In genomic region chr2:102273619-102274211, GRCh38 we compare ENCODE assay signal across 18 cellular contexts. TPM values are rescaled to one million over a fixed set of nuclear protein-coding genes. Genes with fewer than 3 reads are reported as not detected.
DNase-seq lines count a peak whose midpoint lies in the region; ATAC-seq, FAIRE-seq and TF ChIP-seq lines count a peak whose summit lies in the region.
"Had no signal": no experiment of that assay in that cellular context is flagged by ENCODE, and none has a peak within 500 bp of the region (broad histone marks: within the 10 kb centered on the region; RNA-seq: fewer than 3 reads in every experiment).

No MANE protein-coding gene starts in this region.

- CTCF ChIA-PET in K562 (lab: Yijun Ruan, JAX; ENCODE audit: low intra/inter-chr PET ratio), result no interaction called here

- BruUV-seq in K562 (replicated peaks; lab: Mats Ljungman, UMichigan), result no TSS peak

- no peak overlapping the region for H3K9ac ChIP-seq in K562 (ENCODE audit: insufficient read depth in 1 of 2, low read depth in 2 of 2, low read length in 2 of 2)
- H3K9ac ChIP-seq: BLaER1 had no signal

- TF ChIP-seq CTCF in K562 (IDR thresholded peaks at IDR 0.05 in 2 of 3, conservative IDR thresholded peaks at IDR 0.05 in 1 of 3; ENCODE audit: insufficient read depth in 2 of 3, low read depth in 1 of 3, low read length in 3 of 3) (no peak), foreskin fibroblast (IDR thresholded peaks at IDR 0.05; ENCODE audit: low read depth, low read length) (no peak), lower lobe of right lung (IDR thresholded peaks at IDR 0.05) (no peak), transverse colon (IDR thresholded peaks at IDR 0.05) (no peak)

- H3K36me3 ChIP-seq in K562 (ENCODE audit: control insufficient read depth, insufficient read depth, low read length) (no peaks in the 10 kb centered on the region), lower lobe of right lung (no peaks in the 10 kb centered on the region), transverse colon (no peaks in the 10 kb centered on the region)
- H3K36me3 ChIP-seq: BLaER1, SJSA1 had no signal

- in situ Hi-C loops in K562 (cut with MboI), result no loop called here
- in situ Hi-C loops in transverse colon (cut with MboI; ENCODE audit: low pct_ligation_motif_present in 1 of 4, low pct_unique_long_range_greater_than_20kb in 1 of 4, low sequenced_read_pairs in 3 of 4), result no loop called here

- intact Hi-C loops in K562 (cut with micrococcal nuclease), result no loop called here
- intact Hi-C loops in lower lobe of right lung (cut with DNase I), result no loop called here
- intact Hi-C loops in transverse colon (cut with DNase I; ENCODE audit: low total_unique reads), result no loop called here

- TF ChIP-seq POLR2A in K562 (conservative IDR thresholded peaks at IDR 0.05) (no peak), transverse colon (IDR thresholded peaks at IDR 0.05) (no peak)

- no peak overlapping the region for H3K4me3 ChIP-seq in K562
- no peak overlapping the region for H3K4me3 ChIP-seq in foreskin fibroblast (ENCODE audit: low read depth in 1 of 2, low read length in 2 of 2)
- no peak overlapping the region for H3K4me3 ChIP-seq in lower lobe of right lung
- no peak overlapping the region for H3K4me3 ChIP-seq in transverse colon
- H3K4me3 ChIP-seq: BLaER1, SJSA1, testis had no signal

- no peaks in the 10 kb centered on the region for H4K20me1 ChIP-seq in K562 (replicated peaks; ENCODE audit: control insufficient read depth, insufficient read depth, low read length)
- H4K20me1 ChIP-seq: BLaER1 had no signal

- no peak for ATAC-seq in K562
- ATAC-seq in lower lobe of right lung, result peak; percentile 80 to 88
- no peak for ATAC-seq in GM19023 (IDR thresholded peaks at IDR 0.05; ENCODE audit: unreplicated experiment)
- ATAC-seq in GM21367 (IDR thresholded peaks at IDR 0.05; ENCODE audit: unreplicated experiment), result no peak
- ATAC-seq in HG03342 (IDR thresholded peaks at IDR 0.05; ENCODE audit: unreplicated experiment), result no peak

- 0 out of 2 replicates have a peak overlapping the region, but pooled peaks have one; percentile 2 for H3K4me2 ChIP-seq in K562 (ENCODE audit: insufficient read depth, low read length)
- H3K4me2 ChIP-seq: BLaER1 had no signal

- H3K27ac ChIP-seq in K562 (ENCODE audit: extremely low read depth, low read depth, low read length), result no peak overlapping the region
- peak overlapping the region; percentile 64 for H3K27ac ChIP-seq in lower lobe of right lung
- no peak overlapping the region for H3K27ac ChIP-seq in transverse colon
- H3K27ac ChIP-seq: BLaER1, SJSA1, testis had no signal

- H2AFZ ChIP-seq in K562 (ENCODE audit: low read depth, low read length), result peak overlapping the region; percentile 16; the same call in 1 of the 2 replicates

- no peak for TF ChIP-seq RAD21 in K562 (CRISPR knock-in tag; conservative IDR thresholded peaks at IDR 0.05 in 1 of 2, IDR thresholded peaks at IDR 0.05 in 1 of 2)

- DNase-seq in K562 (ENCODE audit: extremely low read depth in 1 of 4, low spot score in 3 of 4), result no peak
- DNase-seq in foreskin fibroblast, result peak; percentile 24 to 54
- no peak for DNase-seq in lower lobe of right lung
- DNase-seq in transverse colon, result no peak
- DNase-seq: activated CD4-positive, alpha-beta T cell treated with anti-CD3 and anti-CD28 coated beads, Interleukin-2, amount 10 ng/mL, durations not matched to agents 7 days and 5 days; activated naive CD4-positive, alpha-beta T cell treated with anti-CD3 and anti-CD28 coated beads, Interleukin-2, amount 50 U/mL, for 16 hours; activated T-cell treated with anti-CD3 and anti-CD28 coated beads, Interleukin-2, amount 50 U/mL, for 1 hour; MM.1S; NCI-H2029 treated with DMSO at 0.1 percent for 48 hours; NCI-H524; OCI-M1; stimulated activated CD4-positive, alpha-beta T cell treated with anti-CD3 and anti-CD28 coated beads, Interleukin-4, amount 100 ng/mL, for 24 hours; testis had no signal

- 10% methylated on average over 6 of the region's 6 CpGs for WGBS in K562 (ENCODE audit: insufficient coverage, low coverage, missing lambda C conversion rate)
- 49 to 60% methylated on average over 5 to 6 of the region's 6 CpGs for WGBS in transverse colon (ENCODE audit: low coverage in 1 of 2), 2 donors

- TF ChIP-seq EP300 in K562 (IDR thresholded peaks at IDR 0.05; ENCODE audit: low read length) (no peak), transverse colon (IDR thresholded peaks at IDR 0.05; ENCODE audit: low read depth) (peak; percentile 90)

- peak; percentile 65 for FAIRE-seq in K562 (lab: Jason Lieb, UNC)

- H3K27me3 ChIP-seq in K562 (ENCODE audit: control insufficient read depth in 2 of 2, insufficient read depth in 2 of 2, low read length in 2 of 2) (peaks cover 0 to 9% of the 10 kb centered on the region in 2 experiments; a peak in 2 of 5 replicates), lower lobe of right lung (ENCODE audit: low read depth) (peaks cover 9% of the 10 kb centered on the region), transverse colon (peaks cover 5% of the 10 kb centered on the region)
- H3K27me3 ChIP-seq: BLaER1, testis had no signal

- no peaks in the 10 kb centered on the region; a peak in 1 of 5 replicates for H3K4me1 ChIP-seq in K562 (replicated peaks in 1 of 2; ENCODE audit: control insufficient read depth in 2 of 2, insufficient read depth in 2 of 2, low read length in 2 of 2)
- H3K4me1 ChIP-seq in lower lobe of right lung, result peaks cover 16% of the 10 kb centered on the region
- no peaks in the 10 kb centered on the region for H3K4me1 ChIP-seq in transverse colon
- H3K4me1 ChIP-seq: BLaER1, SJSA1, testis had no signal

- H3K9me3 ChIP-seq in K562 (replicated peaks; ENCODE audit: control insufficient read depth, insufficient read depth, low read depth, low read length) (no peaks in the 10 kb centered on the region), lower lobe of right lung (no peaks in the 10 kb centered on the region), transverse colon (no peaks in the 10 kb centered on the region)
- H3K9me3 ChIP-seq: SJSA1, testis had no signal

- POLR2A ChIA-PET in K562 (lab: Yijun Ruan, JAX), result interaction anchor here (0.7 kb wide), 1 partner anchor 257 kb away, joined by 3 read pairs; no protein-coding TSS in a partner anchor

- no peaks in the 10 kb centered on the region for H3K79me2 ChIP-seq in K562 (ENCODE audit: control insufficient read depth, insufficient read depth, low read length)

- no peaks in the 10 kb centered on the region for H3K9me1 ChIP-seq in K562 (ENCODE audit: control insufficient read depth, insufficient read depth, low read length)

TF ChIP-seq in K562, 482 proteins besides CTCF, POLR2A, EP300 and RAD21 (continues in another document):
- TF ChIP-seq MYBL2 (IDR thresholded peaks at IDR 0.05; ENCODE audit: low read depth), result no peak
- no peak for TF ChIP-seq MYBL2 (CRISPR knock-in tag; IDR thresholded peaks at IDR 0.05; ENCODE audit: borderline replicate concordance)
- TF ChIP-seq FOXP1 (CRISPR knock-in tag; IDR thresholded peaks at IDR 0.05), result no peak
- no peak for TF ChIP-seq ZBTB5 (IDR thresholded peaks at IDR 0.05)
- TF ChIP-seq GABPA (tag; conservative IDR thresholded peaks at IDR 0.05; ENCODE audit: low read depth), result peak; percentile 59
- TF ChIP-seq TEAD4 (IDR thresholded peaks at IDR 0.05; ENCODE audit: low read length), result no peak
- TF ChIP-seq TEAD4 (CRISPR knock-in tag; IDR thresholded peaks at IDR 0.05; ENCODE audit: borderline replicate concordance), result no peak

RNA-seq across cellular contexts. Expression of gene IL1RL1, which starts 37.6 kb away (rescaled TPM):
- total RNA-seq in K562 (2011; cell fraction: chromatin; rRNA removed; ENCODE audit: low replicate concordance), result 0.18 TPM in 1 of 2 replicates, not detected in the other
- total RNA-seq in K562 (2011; cell fraction: nucleolus; rRNA removed), result not detected in 2 replicates
- total RNA-seq in K562 (2011; cell fraction: nucleoplasm; rRNA removed), result not detected in 2 replicates
- total RNA-seq in K562 (2014; rRNA removed) (0.45 and 0.59 TPM in 2 replicates), K562 (2014; rRNA removed; fragmentation: Illumina TruSeq; extraction: Trizol) (0.73 and 1.0 TPM in 2 replicates), K562 (2015; rRNA removed; fragmentation: Illumina TruSeq; extraction: Trizol) (2.6 and 3.3 TPM in 2 replicates), K562 (2021) (0.44 and 1.0 TPM in 2 replicates), lower lobe of right lung (69.6 TPM), transverse colon (10 to 100 TPM in 2 of 4 donors, 1 to 10 TPM in 1, under 1 TPM in 1; 0.40 to 57.2 (median 11.7) TPM)
- polyA plus RNA-seq in K562 (2011; rRNA removed) (0.05 and 0.06 TPM in 2 replicates), K562 (2014; fragmentation: Illumina TruSeq; extraction: Trizol) (0.72 and 1.2 TPM in 2 replicates), K562 (2014; fragmentation: Nextera tagmentation; extraction: Ambion mirVana) (under 1 TPM; 0.42 to 0.59 TPM), K562 (2014; rRNA removed) (0.66 and 0.81 TPM in 2 replicates)
- polyA plus RNA-seq in K562 (2011; cell fraction: cytosol; rRNA removed), result 0.03 TPM in 1 of 2 replicates, not detected in the other
- polyA plus RNA-seq in K562 (2011; cell fraction: nucleus; rRNA removed), result 0.27 TPM in 1 of 2 replicates, not detected in the other
- 4.3 and 5.8 TPM in 2 replicates for polyA plus RNA-seq in K562 (2012)
- polyA minus RNA-seq in K562 (2011; rRNA and poly(A)+ RNA removed), result 0.18 TPM in 1 of 2 replicates, not detected in the other
- polyA minus RNA-seq in K562 (2011; cell fraction: cytosol; rRNA and poly(A)+ RNA removed), result not detected in 2 replicates
- 0.13 TPM in 1 of 2 replicates, not detected in the other for polyA minus RNA-seq in K562 (2011; cell fraction: nucleus; rRNA and poly(A)+ RNA removed)
- total RNA-seq: SJSA1 had no signal

Comparison
In these comparisons a context has a peak if more than half of its experiments do, and no peak if none do; other contexts are left out.
1. ATAC-seq: peak in lower lobe of right lung (2 of 2); none in K562 (single experiment), GM19023 (single experiment), GM21367 (single experiment) and HG03342 (single experiment).
2. DNase-seq: peak in foreskin fibroblast (2 of 2); none in K562 (0 of 4), lower lobe of right lung (single experiment) and transverse colon (single experiment).